ENCODE assay signal across 8 cellular contexts in the genomic region with DNA sequence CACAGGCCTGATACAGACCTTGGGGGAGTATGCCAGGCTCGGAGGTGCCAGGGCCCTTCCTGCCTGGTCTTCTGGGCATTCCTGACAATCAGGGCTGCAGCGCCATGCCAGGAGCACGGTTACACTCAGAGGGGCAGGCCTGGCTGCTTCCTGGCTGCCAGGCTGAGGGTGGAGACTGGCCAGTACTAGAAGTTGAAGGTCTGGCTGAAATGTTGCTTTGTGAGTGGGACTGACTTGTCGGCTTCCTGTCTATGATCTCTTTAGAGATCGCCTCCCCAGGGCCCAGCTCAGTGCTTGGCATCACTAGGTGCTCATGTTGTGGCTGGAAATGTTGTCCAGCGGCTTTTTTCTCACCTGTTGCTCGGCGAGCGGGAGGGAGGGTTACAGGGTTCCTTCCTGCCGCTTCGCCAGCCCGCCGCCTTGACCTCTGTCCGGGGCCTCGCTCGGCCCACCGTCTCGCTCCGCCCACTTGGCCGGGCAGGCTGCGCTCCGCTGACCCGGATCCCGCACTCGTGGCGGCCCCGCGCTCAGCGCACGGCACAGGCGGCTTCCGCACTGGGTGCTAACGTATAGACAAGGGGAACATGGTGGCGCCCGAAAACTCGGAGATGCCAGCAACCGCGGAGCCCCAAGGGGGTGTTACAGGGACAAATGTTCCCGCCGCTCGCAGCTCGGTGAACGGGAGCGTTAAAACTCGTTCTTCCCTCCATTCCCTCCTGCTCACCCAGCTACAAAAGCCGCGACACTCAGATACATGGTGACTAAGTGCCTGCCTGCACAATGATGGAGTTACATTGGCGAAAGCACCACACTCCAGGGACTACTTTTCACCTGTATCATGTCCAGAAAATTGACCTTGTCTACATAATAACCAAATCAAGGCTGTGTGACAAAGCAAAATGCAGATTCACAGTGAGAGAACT. TPM values are rescaled to one million over a fixed set of nuclear protein-coding genes. Genes with fewer than 3 reads are reported as not detected.
A peak's percentile ranks its signal among the peaks of the same experiment; 100 is the strongest.
DNase-seq lines count a peak whose midpoint lies in the region; ATAC-seq lines count a peak whose summit lies in the region.

No MANE protein-coding gene starts in this region.

- 79% methylated on average over 48 of the region's 48 CpGs for WGBS in HUES64

- H3K4me3 ChIP-seq in HUES64 (ENCODE audit: low read length), result peak overlapping the region; percentile 40

- DNase-seq in CD1c-positive myeloid dendritic cell (ENCODE audit: extremely low spot score) (peak; percentile 42), GM19238 (ENCODE audit: insufficient read length, low spot score) (peak; percentile 65), mucosa of gallbladder (ENCODE audit: low spot score) (peak; percentile 23), KBM-7 (no peak), DMS79 (lab: John Stamatoyannopoulos, UW) (no peak)
- DNase-seq in effector memory CD8-positive, alpha-beta T cell, result no peak

- H3K27ac ChIP-seq in HUES64 (ENCODE audit: low read depth, low read length), result no peak overlapping the region

- H3K9ac ChIP-seq in HUES64 (ENCODE audit: low read depth, low read length), result peak overlapping the region; percentile 42

- peaks cover 5 to 13% of the 10 kb centered on the region in 2 donors for H3K4me1 Mint-ChIP-seq in effector memory CD8-positive, alpha-beta T cell (ENCODE audit: low read depth in 2 of 2)

- peak overlapping the region; percentile 56 to 60 for H3K4me3 Mint-ChIP-seq in effector memory CD8-positive, alpha-beta T cell

- no peaks in the 10 kb centered on the region for H3K4me1 ChIP-seq in HUES64 (ENCODE audit: insufficient read depth, low read length)

- 0 out of 2 replicates have a peak, but pooled peaks cover 6% of the 10 kb centered on the region for H3K27me3 ChIP-seq in HUES64 (ENCODE audit: insufficient read depth, low read length)

- H3K36me3 Mint-ChIP-seq in effector memory CD8-positive, alpha-beta T cell (ENCODE audit: insufficient read depth), result peaks cover 5% of the 10 kb centered on the region

- peaks cover 4 to 10% of the 10 kb centered on the region in 2 donors for H3K27me3 Mint-ChIP-seq in effector memory CD8-positive, alpha-beta T cell

- peak overlapping the region in 1 of 2 donors; percentile 35 for H3K27ac Mint-ChIP-seq in effector memory CD8-positive, alpha-beta T cell

- no peaks in the 10 kb centered on the region for H3K9me3 ChIP-seq in HUES64 (ENCODE audit: insufficient read depth, low read depth, low read length)

- peak; percentile 42 for ATAC-seq in effector memory CD8-positive, alpha-beta T cell (replicated peaks)
- no peak for ATAC-seq in GM18873 (IDR thresholded peaks at IDR 0.05; ENCODE audit: low FRiP score, unreplicated experiment)

- peaks cover 18% of the 10 kb centered on the region for H3K36me3 ChIP-seq in HUES64 (ENCODE audit: insufficient read depth, low read length)

- H3K9me3 Mint-ChIP-seq in effector memory CD8-positive, alpha-beta T cell, result no peaks in the 10 kb centered on the region

- in situ Hi-C loops in KBM-7 (cut with MboI; ENCODE audit: low pct_unique_long_range_greater_than_20kb, low sequenced_read_pairs), result no loop called here

RNA-seq across cellular contexts. Expression of a gene that starts 32.7 kb away (rescaled TPM):
- 6.8 TPM for polyA plus RNA-seq in HUES64 (2013, experiment 1 of 2)
- polyA plus RNA-seq in HUES64 (2013, experiment 2 of 2), result 5.1 TPM
- total RNA-seq in mucosa of gallbladder, result 17.3 TPM

Comparison
In these comparisons a context has a peak if more than half of its experiments do, and no peak if none do; other contexts are left out.
1. DNase-seq: peak in CD1c-positive myeloid dendritic cell (single experiment), GM19238 (single experiment) and mucosa of gallbladder (single experiment); none in effector memory CD8-positive, alpha-beta T cell (0 of 3), KBM-7 (single experiment) and DMS79 (single experiment).